In genomic region chrX:154370300-154370881, GRCh38 we compare ENCODE assay signal across 8 cellular contexts. TPM values are rescaled to one million over a fixed set of nuclear protein-coding genes. Genes with fewer than 3 reads are reported as not detected.
DNase-seq lines count a peak whose midpoint lies in the region; ATAC-seq and TF ChIP-seq lines count a peak whose summit lies in the region.

No MANE protein-coding gene starts in this region.

- no peak for TF ChIP-seq CTCF in SK-N-SH (IDR thresholded peaks at IDR 0.05)

- no peaks in the 10 kb centered on the region for H3K9me2 ChIP-seq in SK-N-SH

- TF ChIP-seq RAD21 in SK-N-SH (IDR thresholded peaks at IDR 0.05; ENCODE audit: low read length), result no peak

- DNase-seq in SK-N-SH, result peak; percentile 61
- peak; percentile 12 for DNase-seq in activated CD4-positive, alpha-beta T cell treated with anti-CD3 and anti-CD28 coated beads, Interleukin-2, amount 50 U/mL, for 1 hour
- peak; percentile 48 for DNase-seq in left cardiac atrium
- no peak for DNase-seq in kidney glomerular epithelial cell (lab: John Stamatoyannopoulos, UW)

- H3K9me3 ChIP-seq in SK-N-SH (no peaks in the 10 kb centered on the region), skeletal muscle tissue (ENCODE audit: control insufficient read depth in 3 of 3, low read length in 3 of 3) (no peaks in the 10 kb centered on the region)

- POLR2A ChIA-PET in SK-N-SH (lab: Yijun Ruan, JAX), result interaction anchor here (1.1 to 1.7 kb wide), 2 partner anchors 13 to 27 kb away, joined by 4 to 7 read pairs; no protein-coding TSS in a partner anchor

- H3K36me3 ChIP-seq in SK-N-SH (replicated peaks in 1 of 2; ENCODE audit: control insufficient read depth in 1 of 2, insufficient read depth in 2 of 2, low read length in 1 of 2) (peaks cover 12 to 20% of the 10 kb centered on the region in 2 experiments), skeletal muscle tissue (ENCODE audit: control insufficient read depth in 3 of 3, insufficient read depth in 3 of 3, low read length in 3 of 3) (peaks cover 5 to 9% (median 7%) of the 10 kb centered on the region in 3 donors)

- H3K4me1 ChIP-seq in SK-N-SH (ENCODE audit: control insufficient read depth in 1 of 2, insufficient read depth in 2 of 2, low read depth in 1 of 2, low read length in 1 of 2) (peaks cover 16 to 17% of the 10 kb centered on the region in 2 experiments; a peak in 2 of 4 replicates), skeletal muscle tissue (ENCODE audit: control insufficient read depth in 3 of 3, insufficient read depth in 3 of 3, low read length in 3 of 3) (peaks cover 24 to 52% (median 35%) of the 10 kb centered on the region in 3 donors)

- H3K27ac ChIP-seq in SK-N-SH (ENCODE audit: low read depth in 2 of 2, low read length in 1 of 2), result peak overlapping the region; percentile 90 to 98
- H3K27ac ChIP-seq in skeletal muscle tissue (ENCODE audit: low read depth, low read length), result peak overlapping the region; percentile 80

- H3F3A ChIP-seq in SK-N-SH (replicated peaks; ENCODE audit: insufficient read depth), result peaks cover 12% of the 10 kb centered on the region

- H3K27me3 ChIP-seq in SK-N-SH (ENCODE audit: insufficient read depth) (no peaks in the 10 kb centered on the region), skeletal muscle tissue (ENCODE audit: control insufficient read depth in 3 of 3, insufficient read depth in 3 of 3, low read length in 3 of 3) (no peaks in the 10 kb centered on the region)

- no peak for ATAC-seq in SK-N-SH treated with all-trans-retinoic acid at 6 μM for 48 hours
- peak; percentile 0 to 4 for ATAC-seq in left cardiac atrium
- ATAC-seq in HG02588 (IDR thresholded peaks at IDR 0.05; ENCODE audit: unreplicated experiment), result no peak
- no peak for ATAC-seq in HG02981 (IDR thresholded peaks at IDR 0.05; ENCODE audit: unreplicated experiment)

- H4K20me1 ChIP-seq in SK-N-SH (ENCODE audit: insufficient read depth), result peaks cover 33% of the 10 kb centered on the region

- no peak for TF ChIP-seq EP300 in SK-N-SH (IDR thresholded peaks at IDR 0.05; ENCODE audit: borderline replicate concordance in 1 of 2, low read depth in 1 of 2, low read length in 1 of 2)

- H2AFZ ChIP-seq in SK-N-SH (ENCODE audit: low read depth), result no peak overlapping the region

- intact Hi-C loops in left cardiac atrium (cut with DNase I), result no loop called here

- WGBS in SK-N-SH (ENCODE audit: low lambda C conversion rate), result 19% methylated on average over 11 of the region's 52 CpGs

- CTCF ChIA-PET in SK-N-SH (lab: Yijun Ruan, JAX), result no interaction called here

- peak overlapping the region; percentile 72 to 82 for H3K4me3 ChIP-seq in SK-N-SH (ENCODE audit: low read depth in 2 of 2, low read length in 1 of 2)
- peak overlapping the region; percentile 83 to 90 (median 87) for H3K4me3 ChIP-seq in skeletal muscle tissue (ENCODE audit: low read length in 3 of 3)

- H3K79me2 ChIP-seq in SK-N-SH (ENCODE audit: insufficient read depth), result peaks cover 83% of the 10 kb centered on the region

- H3K9ac ChIP-seq in SK-N-SH (peak overlapping the region; percentile 88), skeletal muscle tissue (ENCODE audit: low read depth in 1 of 3, low read length in 3 of 3) (peak overlapping the region; percentile 56 to 82 (median 65))

- H3K4me2 ChIP-seq in SK-N-SH, result peak overlapping the region; percentile 97

TF ChIP-seq in SK-N-SH, 30 proteins besides CTCF, POLR2A, EP300 and RAD21:
- TF ChIP-seq SIN3A (IDR thresholded peaks at IDR 0.05; ENCODE audit: borderline replicate concordance, low read depth, low read length), result no peak
- TF ChIP-seq GATA2 (CRISPR knock-in tag; IDR thresholded peaks at IDR 0.05), result no peak
- no peak for TF ChIP-seq NRF1 (IDR thresholded peaks at IDR 0.05; ENCODE audit: low read depth, low read length)
- no peak for TF ChIP-seq POLR2AphosphoS5 (IDR thresholded peaks at IDR 0.05; ENCODE audit: low read depth, low read length)
- no peak for TF ChIP-seq FOXJ3 (CRISPR knock-in tag; IDR thresholded peaks at IDR 0.05)
- TF ChIP-seq RXRA (IDR thresholded peaks at IDR 0.05; ENCODE audit: borderline replicate concordance, low read depth), result no peak
- no peak for TF ChIP-seq USF2 (IDR thresholded peaks at IDR 0.05; ENCODE audit: borderline replicate concordance, low read depth, low read length)
- TF ChIP-seq GABPA (IDR thresholded peaks at IDR 0.05; ENCODE audit: low read depth), result no peak
TF ChIP-seq in SK-N-SH: peak in this region for 0.

TF ChIP-seq in SK-N-SH treated with all-trans-retinoic acid at 6 μM for 48 hours, 23 proteins besides CTCF, POLR2A, EP300 and RAD21:
- TF ChIP-seq ESRRG (CRISPR knock-in tag; IDR thresholded peaks at IDR 0.05) (no peak), ZNF70 (CRISPR knock-in tag; IDR thresholded peaks at IDR 0.05) (no peak), ZNF8 (CRISPR knock-in tag; IDR thresholded peaks at IDR 0.05) (no peak)

RNA-seq across cellular contexts. Expression of gene FLNA, which starts 4.0 kb away (rescaled TPM):
- 364 and 550 TPM in 2 replicates for polyA plus RNA-seq in SK-N-SH (2012; rRNA removed)
- 152 and 241 TPM in 2 replicates for polyA plus RNA-seq in SK-N-SH (2012; cell fraction: cytosol; rRNA removed)
- polyA plus RNA-seq in SK-N-SH (2012; cell fraction: nucleus; rRNA removed), result 1,312 and 1,452 TPM in 2 replicates
- total RNA-seq in left cardiac atrium, result 100 to 1,000 TPM; 406 to 476 TPM
- 331 TPM for total RNA-seq in skeletal muscle tissue

RNA-seq across cellular contexts. Expression of gene EMD, which starts 8.7 kb away (rescaled TPM):
- polyA plus RNA-seq in SK-N-SH (2012; rRNA removed), result 40.4 and 68.0 TPM in 2 replicates
- 53.2 and 69.8 TPM in 2 replicates for polyA plus RNA-seq in SK-N-SH (2012; cell fraction: cytosol; rRNA removed)
- 82.3 and 105 TPM in 2 replicates for polyA plus RNA-seq in SK-N-SH (2012; cell fraction: nucleus; rRNA removed)
- 10 to 100 TPM; 54.5 to 70.9 TPM for total RNA-seq in left cardiac atrium
- total RNA-seq in skeletal muscle tissue, result 10.4 TPM

RNA-seq across cellular contexts. Expression of gene RPL10, which starts 27.8 kb away (rescaled TPM):
- polyA plus RNA-seq in SK-N-SH (2012; rRNA removed), result 4,562 and 7,172 TPM in 2 replicates
- polyA plus RNA-seq in SK-N-SH (2012; cell fraction: cytosol; rRNA removed), result 3,969 and 6,678 TPM in 2 replicates
- 1,391 and 1,880 TPM in 2 replicates for polyA plus RNA-seq in SK-N-SH (2012; cell fraction: nucleus; rRNA removed)
- 1,000 to 10,000 TPM; 2,090 to 2,230 TPM for total RNA-seq in left cardiac atrium
- 4,963 TPM for total RNA-seq in skeletal muscle tissue

RNA-seq across cellular contexts. Expression of gene DNASE1L1, which starts 38.7 kb away (rescaled TPM):
- 18.2 and 22.5 TPM in 2 replicates for polyA plus RNA-seq in SK-N-SH (2012; rRNA removed)
- 13.3 and 17.5 TPM in 2 replicates for polyA plus RNA-seq in SK-N-SH (2012; cell fraction: cytosol; rRNA removed)
- polyA plus RNA-seq in SK-N-SH (2012; cell fraction: nucleus; rRNA removed), result 30.6 and 31.9 TPM in 2 replicates
- total RNA-seq in left cardiac atrium (10 to 100 TPM; 41.9 to 42.8 TPM), skeletal muscle tissue (47.0 TPM)

RNA-seq across cellular contexts. Expression of gene TAFAZZIN, which starts 40.9 kb away (rescaled TPM):
- polyA plus RNA-seq in SK-N-SH (2012; rRNA removed), result 34.0 and 35.7 TPM in 2 replicates
- 9.7 and 12.5 TPM in 2 replicates for polyA plus RNA-seq in SK-N-SH (2012; cell fraction: cytosol; rRNA removed)
- 280 and 309 TPM in 2 replicates for polyA plus RNA-seq in SK-N-SH (2012; cell fraction: nucleus; rRNA removed)
- total RNA-seq in left cardiac atrium, result 10 to 100 TPM; 36.6 to 41.2 TPM
- total RNA-seq in skeletal muscle tissue, result 7.3 TPM

Comparison
In these comparisons a context has a peak if more than half of its experiments do, and no peak if none do; other contexts are left out.
1. ATAC-seq: peak in left cardiac atrium (2 of 2); none in SK-N-SH treated with all-trans-retinoic acid at 6 μM for 48 hours (single experiment), HG02588 (single experiment) and HG02981 (single experiment).